Comparison of ENCODE assay signal across 1 cellular context in the genomic region with DNA sequence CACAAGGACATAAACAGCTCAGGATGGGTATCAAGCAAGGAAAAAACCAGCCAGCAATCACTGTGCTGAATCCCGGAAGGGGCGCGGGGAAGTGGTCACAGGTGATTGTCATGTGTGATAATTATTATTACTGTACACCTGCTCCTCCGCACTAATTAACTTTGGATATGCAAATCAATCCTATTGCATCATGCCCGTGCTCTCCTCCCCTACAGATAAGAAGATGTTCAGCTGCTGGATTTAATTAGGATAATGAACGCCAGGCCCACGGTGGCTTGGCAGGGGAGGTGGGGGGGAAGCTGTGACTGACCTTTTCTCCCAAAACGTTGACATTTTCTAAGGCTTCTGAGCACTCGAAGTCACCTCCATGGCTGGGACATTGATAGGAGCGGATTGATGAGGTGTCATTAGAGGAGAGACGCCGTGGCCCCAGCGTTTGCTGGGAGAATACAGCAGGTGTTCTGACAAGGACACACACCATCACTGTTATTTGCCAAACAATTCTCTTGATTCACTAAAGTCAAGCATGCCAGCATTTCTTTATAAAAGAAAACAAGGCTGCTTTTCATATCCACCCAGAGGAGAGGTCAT.
TF ChIP-seq lines count a peak whose summit lies in the region.

No MANE protein-coding gene starts in this region.

TF ChIP-seq in K562, 482 proteins besides CTCF, POLR2A, EP300 and RAD21 (continued from another document):
- TF ChIP-seq, protein P1, sequence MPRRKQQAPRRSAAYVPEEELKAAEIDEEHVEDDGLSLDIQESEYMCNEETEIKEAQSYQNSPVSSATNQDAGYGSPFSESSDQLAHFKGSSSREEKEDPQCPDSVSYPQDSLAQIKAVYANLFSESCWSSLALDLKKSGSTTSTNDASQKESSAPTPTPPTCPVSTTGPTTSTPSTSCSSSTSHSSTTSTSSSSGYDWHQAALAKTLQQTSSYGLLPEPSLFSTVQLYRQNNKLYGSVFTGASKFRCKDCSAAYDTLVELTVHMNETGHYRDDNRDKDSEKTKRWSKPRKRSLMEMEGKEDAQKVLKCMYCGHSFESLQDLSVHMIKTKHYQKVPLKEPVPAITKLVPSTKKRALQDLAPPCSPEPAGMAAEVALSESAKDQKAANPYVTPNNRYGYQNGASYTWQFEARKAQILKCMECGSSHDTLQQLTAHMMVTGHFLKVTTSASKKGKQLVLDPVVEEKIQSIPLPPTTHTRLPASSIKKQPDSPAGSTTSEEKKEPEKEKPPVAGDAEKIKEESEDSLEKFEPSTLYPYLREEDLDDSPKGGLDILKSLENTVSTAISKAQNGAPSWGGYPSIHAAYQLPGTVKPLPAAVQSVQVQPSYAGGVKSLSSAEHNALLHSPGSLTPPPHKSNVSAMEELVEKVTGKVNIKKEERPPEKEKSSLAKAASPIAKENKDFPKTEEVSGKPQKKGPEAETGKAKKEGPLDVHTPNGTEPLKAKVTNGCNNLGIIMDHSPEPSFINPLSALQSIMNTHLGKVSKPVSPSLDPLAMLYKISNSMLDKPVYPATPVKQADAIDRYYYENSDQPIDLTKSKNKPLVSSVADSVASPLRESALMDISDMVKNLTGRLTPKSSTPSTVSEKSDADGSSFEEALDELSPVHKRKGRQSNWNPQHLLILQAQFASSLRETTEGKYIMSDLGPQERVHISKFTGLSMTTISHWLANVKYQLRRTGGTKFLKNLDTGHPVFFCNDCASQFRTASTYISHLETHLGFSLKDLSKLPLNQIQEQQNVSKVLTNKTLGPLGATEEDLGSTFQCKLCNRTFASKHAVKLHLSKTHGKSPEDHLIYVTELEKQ (CRISPR knock-in tag; IDR thresholded peaks at IDR 0.05), result no peak
- TF ChIP-seq PRPF4 (IDR thresholded peaks at IDR 0.05; ENCODE audit: insufficient read depth, low read depth, low read length, poor library complexity, severe bottlenecking), result no peak
